1 cellular context compared by ENCODE assay signal in genomic region chr1:91026320-91026719, GRCh38.
TF ChIP-seq lines count a peak whose summit lies in the region.

No MANE protein-coding gene starts in this region.

TF ChIP-seq in A549, 52 proteins besides CTCF, POLR2A, EP300 and RAD21 (continued from another document):
- TF ChIP-seq, protein P1, sequence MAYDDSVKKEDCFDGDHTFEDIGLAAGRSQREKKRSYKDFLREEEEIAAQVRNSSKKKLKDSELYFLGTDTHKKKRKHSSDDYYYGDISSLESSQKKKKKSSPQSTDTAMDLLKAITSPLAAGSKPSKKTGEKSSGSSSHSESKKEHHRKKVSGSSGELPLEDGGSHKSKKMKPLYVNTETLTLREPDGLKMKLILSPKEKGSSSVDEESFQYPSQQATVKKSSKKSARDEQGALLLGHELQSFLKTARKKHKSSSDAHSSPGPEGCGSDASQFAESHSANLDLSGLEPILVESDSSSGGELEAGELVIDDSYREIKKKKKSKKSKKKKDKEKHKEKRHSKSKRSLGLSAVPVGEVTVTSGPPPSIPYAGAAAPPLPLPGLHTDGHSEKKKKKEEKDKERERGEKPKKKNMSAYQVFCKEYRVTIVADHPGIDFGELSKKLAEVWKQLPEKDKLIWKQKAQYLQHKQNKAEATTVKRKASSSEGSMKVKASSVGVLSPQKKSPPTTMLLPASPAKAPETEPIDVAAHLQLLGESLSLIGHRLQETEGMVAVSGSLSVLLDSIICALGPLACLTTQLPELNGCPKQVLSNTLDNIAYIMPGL (CRISPR knock-in tag; IDR thresholded peaks at IDR 0.05; ENCODE audit: borderline replicate concordance), result no peak
